ENCODE assay signal across 8 cellular contexts in genomic region chr20:49982346-49983122, GRCh38. TPM values are rescaled to one million over a fixed set of nuclear protein-coding genes. Genes with fewer than 3 reads are reported as not detected.
DNase-seq lines count a peak whose midpoint lies in the region; ATAC-seq and TF ChIP-seq lines count a peak whose summit lies in the region.

TSS of gene SNAI1 (plus strand) at chr20:49982980. CDS start at chr20:49983060, 80 bp downstream.

- no peak for TF ChIP-seq EP300 in gastroesophageal sphincter (IDR thresholded peaks at IDR 0.05)

- H3K27me3 ChIP-seq in MG63 (no peaks in the 10 kb centered on the region), gastroesophageal sphincter (no peaks in the 10 kb centered on the region)

- peaks cover 42% of the 10 kb centered on the region for H3K36me3 ChIP-seq in MG63
- H3K36me3 ChIP-seq in gastroesophageal sphincter: no peaks in the 10 kb centered on the region

- H3K9me3 ChIP-seq in MG63 (no peaks in the 10 kb centered on the region), gastroesophageal sphincter (no peaks in the 10 kb centered on the region)

- peak; percentile 87 for DNase-seq in Daoy (ENCODE audit: low read depth)
- DNase-seq in H4 (ENCODE audit: low spot score): peak; percentile 77
- DNase-seq in MG63: peak; percentile 74
- DNase-seq in SHP77 (lab: John Stamatoyannopoulos, UW): peak; percentile 66 to 82
- DNase-seq in activated gamma-delta T cell treated with anti-CD3 and anti-CD28 coated beads, Interleukin-2, amount 50 U/mL, for 16 hours (ENCODE audit: low read depth): peak; percentile 68
- peak in 54 of 56 donors; percentile 22 to 88 (median 72) for DNase-seq in nucleus accumbens (lab: John Stamatoyannopoulos, UW)
- peak; percentile 13 to 89 (median 62) for DNase-seq in substantia nigra (lab: John Stamatoyannopoulos, UW)

- H3K4me1 ChIP-seq in gastroesophageal sphincter: peaks cover 0 to 73% (median 25%) of the 10 kb centered on the region in 3 donors

- peak; percentile 80 to 83 for TF ChIP-seq POLR2A in gastroesophageal sphincter (IDR thresholded peaks at IDR 0.05)

- H3K27ac ChIP-seq in gastroesophageal sphincter (peak within 1 kb of the TSS in 3 of 4 donors; percentile 65 to 80 (median 70)), substantia nigra (ENCODE audit: low read depth, low read length, poor library complexity, severe bottlenecking) (peak within 1 kb of the TSS; percentile 72)

- peak; percentile 85 for ATAC-seq in gastroesophageal sphincter

- 8% methylated on average over 9 of the region's 90 CpGs; no CpG with 5 or more reads in 1 of the 2 donors for WGBS in gastroesophageal sphincter (ENCODE audit: low coverage in 1 of 2), 2 donors

- peak in 3 of 4 experiments; percentile 49 to 71 (median 65) for TF ChIP-seq CTCF in gastroesophageal sphincter (IDR thresholded peaks at IDR 0.05)

- H3K4me3 ChIP-seq in MG63 (peak within 1 kb of the TSS; percentile 74), gastroesophageal sphincter (peak within 1 kb of the TSS; percentile 13 to 59)

RNA-seq across cellular contexts. Expression of gene SNAI1, which starts in this region (rescaled TPM):
- total RNA-seq in Daoy (2014; rRNA removed; shearing (Covaris generic)): 1.3 and 1.7 TPM in 2 replicates
- total RNA-seq in H4 (2014; rRNA removed; shearing (Covaris generic)): 5.5 and 10.5 TPM in 2 replicates
- 0.12 and 0.82 TPM in 2 replicates for total RNA-seq in MG63 (2014; rRNA removed; shearing (Covaris generic); ENCODE audit: low replicate concordance)
- 1 to 10 TPM in 3 of 4 donors, under 1 TPM in 1; 0.79 to 2.6 (median 1.2) TPM for total RNA-seq in gastroesophageal sphincter

Comparison
In these comparisons a context has a peak if more than half of its experiments do, and no peak if none do; other contexts are left out.
1. Peak in every context shown above with its lines: DNase-seq, ATAC-seq, H3K4me3 ChIP-seq and H3K27ac ChIP-seq.
2. Peak in DNase-seq and H3K4me3 ChIP-seq in MG63; RNA of the gene not detected or under 1 TPM.